9 cellular contexts compared by ENCODE assay signal in the genomic region with DNA sequence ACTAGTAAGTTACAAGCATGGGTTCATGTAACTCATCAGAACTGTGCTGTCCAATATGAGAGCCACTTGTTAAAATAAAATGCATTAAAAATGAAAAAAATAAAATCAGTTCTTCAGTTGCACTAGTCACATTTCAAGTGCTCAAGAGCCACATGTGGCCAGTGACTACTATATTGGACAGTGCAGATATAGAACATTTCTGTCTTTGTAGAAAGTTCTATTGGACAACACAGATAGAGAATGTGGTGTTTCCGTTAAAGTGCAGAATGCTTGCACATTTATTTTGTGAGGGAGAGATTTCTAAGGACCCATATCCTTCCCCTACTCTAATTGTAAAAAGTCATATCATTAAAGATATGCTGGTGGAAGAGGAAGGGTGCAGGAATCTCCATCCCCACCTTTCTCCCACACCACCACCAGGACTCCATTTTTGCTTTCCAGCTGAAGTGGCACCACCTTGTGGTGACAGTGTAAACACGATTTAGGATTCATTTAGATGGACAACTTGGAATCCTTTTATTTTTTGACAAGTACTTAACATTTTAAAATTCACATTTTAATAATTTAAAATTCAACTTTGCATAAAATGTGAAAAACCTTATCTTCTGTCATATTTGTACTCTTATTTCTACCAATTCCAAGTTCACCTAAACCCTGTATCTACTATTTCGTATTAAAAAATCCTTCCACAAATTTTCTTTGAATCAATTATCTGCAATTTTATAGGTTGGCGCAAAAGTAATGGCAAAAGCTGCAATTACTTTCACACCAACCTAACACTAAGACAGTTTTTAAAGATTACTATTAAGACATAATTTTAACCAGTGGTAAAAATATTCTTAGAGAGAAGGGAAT.
DNase-seq lines count a peak whose midpoint lies in the region; ATAC-seq and TF ChIP-seq lines count a peak whose summit lies in the region.
"Had no signal": no experiment of that assay in that cellular context is flagged by ENCODE, and none has a peak within 500 bp of the region (broad histone marks: within the 10 kb centered on the region; RNA-seq: fewer than 3 reads in every experiment).

No MANE protein-coding gene starts in this region.

- ATAC-seq in GM19023 (IDR thresholded peaks at IDR 0.05; ENCODE audit: unreplicated experiment), result no peak
- ATAC-seq: activated T-cell treated with anti-CD3 and anti-CD28 coated beads, Interleukin-2, amount 50 U/mL, for 72 hours had no signal

- no peak overlapping the region for H3K27ac Mint-ChIP-seq in nephron
- H3K27ac Mint-ChIP-seq: activated T-cell treated with anti-CD3 and anti-CD28 coated beads, Interleukin-2, amount 50 U/mL, for 72 hours had no signal

- H3K4me3 Mint-ChIP-seq in nephron, result no peak overlapping the region
- H3K4me3 Mint-ChIP-seq: activated T-cell treated with anti-CD3 and anti-CD28 coated beads, Interleukin-2, amount 50 U/mL, for 72 hours had no signal

- H3K4me1 Mint-ChIP-seq in nephron, result no peaks in the 10 kb centered on the region

- H3K9me3 Mint-ChIP-seq in nephron, result no peaks in the 10 kb centered on the region
- H3K9me3 Mint-ChIP-seq: activated T-cell treated with anti-CD3 and anti-CD28 coated beads, Interleukin-2, amount 50 U/mL, for 72 hours had no signal

- TF ChIP-seq CTCF in epithelial cell of esophagus (IDR thresholded peaks at IDR 0.05; ENCODE audit: insufficient read depth, low read depth, low read length, missing control alignments) (peak; percentile 84), nephron (IDR thresholded peaks at IDR 0.05; ENCODE audit: unreplicated experiment in 3 of 3) (peak; percentile 46 to 70 (median 54))

- peak; percentile 3 for DNase-seq in NCI-H2107 (lab: John Stamatoyannopoulos, UW)
- no peak for DNase-seq in NCI-H2107 treated with DMSO at 0.1 percent for 48 hours (lab: John Stamatoyannopoulos, UW; ENCODE audit: unreplicated experiment)
- DNase-seq in HPDE6-E6E7 (ENCODE audit: extremely low spot score), result peak; percentile 41
- DNase-seq in RKO (ENCODE audit: low spot score), result peak; percentile 56
- DNase-seq in epithelial cell of esophagus (ENCODE audit: low read depth), result peak; percentile 68
- DNase-seq in activated CD8-positive, alpha-beta memory T cell treated with anti-CD3 and anti-CD28 coated beads, Interleukin-2, amount 50 U/mL, for 48 hours, result no peak

- no peaks in the 10 kb centered on the region for H3K27me3 Mint-ChIP-seq in nephron (ENCODE audit: low read depth)

- H3K36me3 Mint-ChIP-seq in nephron (ENCODE audit: low read depth), result no peaks in the 10 kb centered on the region

- H3K4me3 ChIP-seq in epithelial cell of esophagus (ENCODE audit: low read length), result no peak overlapping the region

Comparison
In these comparisons a context has a peak if more than half of its experiments do, and no peak if none do; other contexts are left out.
1. DNase-seq: peak in NCI-H2107 (single experiment), HPDE6-E6E7 (single experiment), RKO (single experiment) and epithelial cell of esophagus (single experiment); none in NCI-H2107 treated with DMSO at 0.1 percent for 48 hours (single experiment) and activated CD8-positive, alpha-beta memory T cell treated with anti-CD3 and anti-CD28 coated beads, Interleukin-2, amount 50 U/mL, for 48 hours (single experiment).